In genomic region chr4:16916719-16917337, GRCh38 we compare ENCODE assay signal across 9 cellular contexts. TPM values are rescaled to one million over a fixed set of nuclear protein-coding genes. Genes with fewer than 3 reads are reported as not detected.
DNase-seq lines count a peak whose midpoint lies in the region; ATAC-seq and TF ChIP-seq lines count a peak whose summit lies in the region.
"Had no signal": no experiment of that assay in that cellular context is flagged by ENCODE, and none has a peak within 500 bp of the region (broad histone marks: within the 10 kb centered on the region; RNA-seq: fewer than 3 reads in every experiment).

No MANE protein-coding gene starts in this region.

- no peaks in the 10 kb centered on the region for H3K4me1 ChIP-seq in neuronal stem cell (ENCODE audit: control insufficient read depth in 2 of 2, insufficient read depth in 1 of 2, low read depth in 1 of 2, low read length in 2 of 2)

- H4K91ac ChIP-seq in neuronal stem cell (ENCODE audit: low read depth, low read length, poor library complexity), result no peak overlapping the region

- H3K27me3 Mint-ChIP-seq in activated CD8-positive, alpha-beta T cell treated with anti-CD3 and anti-CD28 coated beads, Interleukin-2, amount 10 ng/mL, durations not matched to agents 7 days and 5 days (ENCODE audit: low read depth), result no peaks in the 10 kb centered on the region

- no peaks in the 10 kb centered on the region for H3K9me3 Mint-ChIP-seq in activated CD8-positive, alpha-beta T cell treated with anti-CD3 and anti-CD28 coated beads, Interleukin-2, amount 10 ng/mL, durations not matched to agents 7 days and 5 days (ENCODE audit: insufficient read depth)

- H3K27ac Mint-ChIP-seq in activated CD8-positive, alpha-beta T cell treated with anti-CD3 and anti-CD28 coated beads, Interleukin-2, amount 10 ng/mL, durations not matched to agents 7 days and 5 days, result no peak overlapping the region

- H3K27ac ChIP-seq in neuronal stem cell (replicated peaks; ENCODE audit: low read length), result no peak overlapping the region

- CTCF ChIA-PET in BJ (lab: Yijun Ruan, JAX), result interaction anchor here (0.6 to 2.5 kb wide), 7 partner anchors 225 to 509 kb away, joined by 3 to 18 read pairs (median 3); no protein-coding TSS in a partner anchor
- CTCF ChIA-PET in activated CD8-positive, alpha-beta T cell treated with anti-CD3 and anti-CD28 coated beads, Interleukin-2, amount 10 ng/mL, durations not matched to agents 7 days and 5 days (lab: Charles Lee), result interaction anchor here (0.6 to 2.9 kb wide), 49 partner anchors 9 to 889 kb away, joined by 3 to 38 read pairs (median 4); partner anchors contain the start of gene LDB2

- DNase-seq in BJ (ENCODE audit: low read depth), result no peak
- DNase-seq in NCI-H82 treated with DMSO at 0.1 percent for 48 hours (lab: John Stamatoyannopoulos, UW; ENCODE audit: unreplicated experiment), result peak; percentile 10
- peak; percentile 87 for DNase-seq in activated CD8-positive, alpha-beta T cell treated with anti-CD3 and anti-CD28 coated beads, Interleukin-2, amount 10 ng/mL, durations not matched to agents 7 days and 5 days
- peak; percentile 13 for DNase-seq in renal cortical epithelial cell (ENCODE audit: low read depth)
- DNase-seq in neuronal stem cell (ENCODE audit: low spot score), result no peak

- no peak overlapping the region for H3K4me3 Mint-ChIP-seq in activated CD8-positive, alpha-beta T cell treated with anti-CD3 and anti-CD28 coated beads, Interleukin-2, amount 10 ng/mL, durations not matched to agents 7 days and 5 days

- no peak overlapping the region for H2BK15ac ChIP-seq in neuronal stem cell (ENCODE audit: low read length)

- H3K36me3 Mint-ChIP-seq in activated CD8-positive, alpha-beta T cell treated with anti-CD3 and anti-CD28 coated beads, Interleukin-2, amount 10 ng/mL, durations not matched to agents 7 days and 5 days (ENCODE audit: low read depth), result no peaks in the 10 kb centered on the region

- peak; percentile 66 for TF ChIP-seq CTCF in BJ (IDR thresholded peaks at IDR 0.05; ENCODE audit: insufficient read depth, low read depth, low read length)

- POLR2A ChIA-PET in BJ (lab: Charles Lee), result no interaction called here
- POLR2A ChIA-PET in activated CD8-positive, alpha-beta T cell treated with anti-CD3 and anti-CD28 coated beads, Interleukin-2, amount 10 ng/mL, durations not matched to agents 7 days and 5 days (lab: Charles Lee), result no interaction called here

- no peak overlapping the region for H4K8ac ChIP-seq in neuronal stem cell (ENCODE audit: low read depth, low read length)

- peaks cover 0 to 4% of the 10 kb centered on the region in 2 donors for H3K9me3 ChIP-seq in neuronal stem cell (replicated peaks in 1 of 2; ENCODE audit: control insufficient read depth in 2 of 2, insufficient read depth in 1 of 2, low read depth in 1 of 2, low read length in 2 of 2)

- H3K4ac ChIP-seq in neuronal stem cell (ENCODE audit: low read length), result no peak overlapping the region

- no CpG with 5 or more reads among the region's 13 CpGs for whole genome bisulfite sequencing in neuronal stem cell (ENCODE audit: extremely low coverage in 2 of 2, insufficient read length in 2 of 2, insufficient replicate concordance in 1 of 2), 2 donors

- H3K4me2 ChIP-seq in neuronal stem cell (ENCODE audit: insufficient read depth, low read length, poor library complexity, severe bottlenecking), result no peak overlapping the region

- no peak overlapping the region for H2AK5ac ChIP-seq in neuronal stem cell (ENCODE audit: low read depth, low read length)

- H3K4me1 Mint-ChIP-seq in activated CD8-positive, alpha-beta T cell treated with anti-CD3 and anti-CD28 coated beads, Interleukin-2, amount 10 ng/mL, durations not matched to agents 7 days and 5 days (ENCODE audit: low read depth), result peaks cover 8% of the 10 kb centered on the region

- no peak overlapping the region for H2AFZ ChIP-seq in neuronal stem cell (ENCODE audit: low read length)

- H3K79me1 ChIP-seq in neuronal stem cell (ENCODE audit: low read depth, low read length), result no peaks in the 10 kb centered on the region

- H3K14ac ChIP-seq in neuronal stem cell (ENCODE audit: low read length), result no peak overlapping the region

- ATAC-seq in GM19035 (IDR thresholded peaks at IDR 0.05; ENCODE audit: unreplicated experiment) (peak; percentile 97), HG03139 (IDR thresholded peaks at IDR 0.05; ENCODE audit: unreplicated experiment) (peak; percentile 99), esophagus mucosa (peak; percentile 97)
- ATAC-seq in activated CD8-positive, alpha-beta T cell treated with anti-CD3 and anti-CD28 coated beads, Interleukin-2, amount 10 ng/mL, durations not matched to agents 7 days and 5 days, result peak; percentile 92

- no peak overlapping the region for H2BK120ac ChIP-seq in neuronal stem cell (ENCODE audit: low read depth, low read length)

- H3K9ac ChIP-seq in neuronal stem cell (ENCODE audit: low read depth, low read length, poor library complexity), result no peak overlapping the region

- H3K36me3 ChIP-seq in BJ (ENCODE audit: control insufficient read depth, insufficient read depth, low read length), result no peaks in the 10 kb centered on the region
- no peaks in the 10 kb centered on the region for H3K36me3 ChIP-seq in neuronal stem cell (replicated peaks in 1 of 2; ENCODE audit: control insufficient read depth in 2 of 2, insufficient read depth in 2 of 2, low read length in 2 of 2)

- no peak overlapping the region for H3K23ac ChIP-seq in neuronal stem cell (ENCODE audit: low read depth, low read length, poor library complexity)

- H2BK5ac ChIP-seq in neuronal stem cell (ENCODE audit: low read length), result no peak overlapping the region

- H3K18ac ChIP-seq in neuronal stem cell (ENCODE audit: low read length), result no peak overlapping the region

- H3K27me3 ChIP-seq in BJ (ENCODE audit: control insufficient read depth, insufficient read depth, low read length) (no peaks in the 10 kb centered on the region), neuronal stem cell (ENCODE audit: control insufficient read depth in 3 of 3, insufficient read depth in 3 of 3, low read depth in 1 of 3, low read length in 3 of 3) (no peaks in the 10 kb centered on the region)

- H2BK12ac ChIP-seq in neuronal stem cell (ENCODE audit: low read length), result no peak overlapping the region

- no peak overlapping the region for H3K4me3 ChIP-seq in BJ (ENCODE audit: low read depth, low read length)
- H3K4me3 ChIP-seq in neuronal stem cell (ENCODE audit: low read length in 2 of 2), result no peak overlapping the region

RNA-seq across cellular contexts. Expression of gene LDB2, which starts 18.4 kb away (rescaled TPM):
- 79.7 and 97.9 TPM in 2 replicates for polyA plus RNA-seq in BJ (2011; rRNA removed)
- polyA minus RNA-seq in BJ (2011; rRNA and poly(A)+ RNA removed), result 112 and 149 TPM in 2 replicates
- not detected for total RNA-seq in activated CD8-positive, alpha-beta T cell treated with anti-CD3 and anti-CD28 coated beads, Interleukin-2, amount 10 ng/mL, durations not matched to agents 7 days and 5 days
- total RNA-seq in esophagus mucosa, result 4.9 TPM
- 0.35 and 0.99 TPM in 2 replicates for total RNA-seq in renal cortical epithelial cell
- polyA plus RNA-seq in neuronal stem cell (2013, experiment 1 of 2), result 16.8 TPM
- 17.6 TPM for polyA plus RNA-seq in neuronal stem cell (2013, experiment 2 of 2)
- total RNA-seq: LHCN-M2 had no signal

Comparison
In these comparisons a context has a peak if more than half of its experiments do, and no peak if none do; other contexts are left out.
1. DNase-seq: peak in NCI-H82 treated with DMSO at 0.1 percent for 48 hours (single experiment), activated CD8-positive, alpha-beta T cell treated with anti-CD3 and anti-CD28 coated beads, Interleukin-2, amount 10 ng/mL, durations not matched to agents 7 days and 5 days (single experiment) and renal cortical epithelial cell (single experiment); none in BJ (single experiment) and neuronal stem cell (single experiment).
2. Peak in every context shown above with its lines, with median percentiles within 50 percentile points of each other: ATAC-seq.